Comparison of ENCODE assay signal across 34 cellular contexts in genomic region chrX:147077472-147077871, GRCh38.
DNase-seq lines count a peak whose midpoint lies in the region; ATAC-seq, FAIRE-seq and TF ChIP-seq lines count a peak whose summit lies in the region.
"Had no signal": no experiment of that assay in that cellular context is flagged by ENCODE, and none has a peak within 500 bp of the region (broad histone marks: within the 10 kb centered on the region; RNA-seq: fewer than 3 reads in every experiment).

No MANE protein-coding gene starts in this region.

- no peak overlapping the region for H2BK120ac ChIP-seq in IMR-90 (ENCODE audit: low read depth, low read length)

- H3K14ac ChIP-seq in IMR-90 (replicated peaks; ENCODE audit: low read depth, low read length), result no peak overlapping the region

- dilution Hi-C loops in IMR-90 (cut with HindIII; ENCODE audit: low sequenced_read_pairs, unreplicated experiment), result no loop called here

- no peaks in the 10 kb centered on the region for H3K36me3 ChIP-seq in HepG2 (replicated peaks in 1 of 2; ENCODE audit: control insufficient read depth in 1 of 2, insufficient read depth in 2 of 2, low read length in 2 of 2)
- no peaks in the 10 kb centered on the region for H3K36me3 ChIP-seq in right lobe of liver
- no peaks in the 10 kb centered on the region for H3K36me3 ChIP-seq in IMR-90 (ENCODE audit: control insufficient read depth, insufficient read depth, low read length)
- H3K36me3 ChIP-seq: BE2C; BLaER1; BLaER1 treated with 17β-estradiol and CSF1 and Interleukin-3, amounts not matched to agents 10 nM and 100 nM had no signal

- H3K4ac ChIP-seq in IMR-90 (ENCODE audit: low read depth, low read length), result no peak overlapping the region

- no peak overlapping the region for H2AFZ ChIP-seq in HepG2 (ENCODE audit: low read length)
- H2AFZ ChIP-seq in IMR-90 (replicated peaks; ENCODE audit: low read length, poor library complexity), result no peak overlapping the region

- no peak overlapping the region for H4K5ac ChIP-seq in IMR-90 (ENCODE audit: low read depth, low read length)

- no peaks in the 10 kb centered on the region for H3K27me3 ChIP-seq in HepG2 (ENCODE audit: control insufficient read depth in 1 of 2, insufficient read depth in 2 of 2, low read length in 2 of 2)
- no peaks in the 10 kb centered on the region for H3K27me3 ChIP-seq in right lobe of liver
- H3K27me3 ChIP-seq in IMR-90 (ENCODE audit: control insufficient read depth, insufficient read depth, low read length), result no peaks in the 10 kb centered on the region
- H3K27me3 ChIP-seq: BE2C had no signal

- 3% methylated on average over 5 of the region's 5 CpGs for WGBS in HepG2 (ENCODE audit: low lambda C conversion rate)
- WGBS in right lobe of liver (ENCODE audit: insufficient coverage, low coverage, low lambda C conversion rate, missing lambda C conversion rate), result 52% methylated on average over 5 of the region's 5 CpGs
- 26% methylated on average over 5 of the region's 5 CpGs for WGBS in A549 (ENCODE audit: missing lambda C conversion rate)
- no CpG with 5 or more reads among the region's 5 CpGs for WGBS in IMR-90 (ENCODE audit: extremely low coverage in 2 of 2, insufficient read length in 1 of 2), 2 experiments

- FAIRE-seq in HepG2 (lab: Jason Lieb, UNC) (no peak), A549 (lab: Jason Lieb, UNC) (peak; percentile 28), colon (lab: Jason Lieb, UNC) (peak; percentile 18)
- FAIRE-seq: A204.1, D721Med had no signal

- TF ChIP-seq CTCF in HepG2 (CRISPR knock-in tag; IDR thresholded peaks at IDR 0.05), result no peak
- no peak for TF ChIP-seq CTCF in right lobe of liver (IDR thresholded peaks at IDR 0.05)
- no peak for TF ChIP-seq CTCF in A549 (IDR thresholded peaks at IDR 0.05)
- TF ChIP-seq CTCF in IMR-90 (conservative IDR thresholded peaks at IDR 0.05; ENCODE audit: low read depth, low read length), result no peak

- ATAC-seq in HepG2 (no peak), right lobe of liver (no peak), A549 (no peak), IMR-90 (ENCODE audit: low read depth) (no peak), HG02852 (IDR thresholded peaks at IDR 0.05; ENCODE audit: unreplicated experiment) (no peak), HG03108 (IDR thresholded peaks at IDR 0.05; ENCODE audit: unreplicated experiment) (no peak)
- ATAC-seq: CD8-positive, alpha-beta T cell had no signal

- no peak overlapping the region for H3K9ac ChIP-seq in HepG2 (ENCODE audit: insufficient read depth, low read depth, low read length)
- H3K9ac ChIP-seq in IMR-90 (ENCODE audit: low read depth, low read length), result no peak overlapping the region
- H3K9ac ChIP-seq: BLaER1; BLaER1 treated with 17β-estradiol and CSF1 and Interleukin-3, amounts not matched to agents 10 nM and 100 nM had no signal

- H2BK5ac ChIP-seq in IMR-90 (ENCODE audit: low read depth, low read length, poor library complexity, severe bottlenecking), result no peak overlapping the region

- H3K27ac ChIP-seq in HepG2 (ENCODE audit: extremely low read length, insufficient read depth, low read length), result no peak overlapping the region
- H3K27ac ChIP-seq in right lobe of liver, result no peak overlapping the region
- no peak overlapping the region for H3K27ac ChIP-seq in A549
- no peak overlapping the region for H3K27ac ChIP-seq in IMR-90 (ENCODE audit: insufficient read depth, low read length)
- H3K27ac ChIP-seq: 22Rv1; BLaER1; BLaER1 treated with 17β-estradiol and CSF1 and Interleukin-3, amounts not matched to agents 10 nM and 100 nM; C4-2B had no signal

- CTCF ChIA-PET in HepG2 (lab: Yijun Ruan, JAX; ENCODE audit: low intra/inter-chr PET ratio, low total read pairs) (no interaction called here), A549 (lab: Yijun Ruan, JAX) (no interaction called here), IMR-90 (lab: Yijun Ruan, JAX) (interaction anchor here (0.5 kb wide), 1 partner anchor 40 kb away, joined by 3 read pairs; no protein-coding TSS in a partner anchor)

- H3K23ac ChIP-seq in IMR-90 (ENCODE audit: low read depth, low read length), result no peak overlapping the region

- intact Hi-C loops in HepG2 (cut with micrococcal nuclease; ENCODE audit: unreplicated experiment) (no loop called here), right lobe of liver (cut with DNase I) (no loop called here), IMR-90 (cut with micrococcal nuclease) (no loop called here)

- TF ChIP-seq RAD21 in HepG2 (CRISPR knock-in tag; IDR thresholded peaks at IDR 0.05) (no peak), A549 (conservative IDR thresholded peaks at IDR 0.05 in 1 of 2, IDR thresholded peaks at IDR 0.05 in 1 of 2) (no peak), IMR-90 (IDR thresholded peaks at IDR 0.05; ENCODE audit: low read length) (no peak)

- POLR2A ChIA-PET in HepG2 (lab: Yijun Ruan, JAX), result no interaction called here
- POLR2A ChIA-PET in A549 (lab: Yijun Ruan, JAX), result no interaction called here
- POLR2A ChIA-PET in IMR-90 (lab: Charles Lee; ENCODE audit: unreplicated experiment), result no interaction called here

- no peaks in the 10 kb centered on the region for H3K9me1 ChIP-seq in IMR-90 (ENCODE audit: insufficient read depth, low read length)

- no peaks in the 10 kb centered on the region for H3K79me2 ChIP-seq in HepG2 (ENCODE audit: insufficient read depth, low read length)

- H2AK9ac ChIP-seq in IMR-90 (replicated peaks; ENCODE audit: low read depth, low read length, poor library complexity), result no peak overlapping the region

- H3K4me2 ChIP-seq in HepG2 (ENCODE audit: low read depth, low read length) (no peak overlapping the region), A549 (no peak overlapping the region), IMR-90 (ENCODE audit: low read depth, low read length) (no peak overlapping the region)
- H3K4me2 ChIP-seq: BLaER1; BLaER1 treated with 17β-estradiol and CSF1 and Interleukin-3, amounts not matched to agents 10 nM and 100 nM had no signal

- H3K56ac ChIP-seq in IMR-90 (ENCODE audit: extremely low read depth, insufficient read depth, low read length), result no peak overlapping the region

- no peaks in the 10 kb centered on the region for H3K79me1 ChIP-seq in IMR-90 (ENCODE audit: low read depth in 1 of 2, low read length in 2 of 2)

- TF ChIP-seq POLR2A in HepG2 (IDR thresholded peaks at IDR 0.05; ENCODE audit: insufficient read depth in 1 of 2, low read depth in 2 of 2, low read length in 2 of 2) (no peak), right lobe of liver (IDR thresholded peaks at IDR 0.05) (no peak), A549 (IDR thresholded peaks at IDR 0.05; ENCODE audit: low read length) (no peak), IMR-90 (IDR thresholded peaks at IDR 0.05; ENCODE audit: low read depth, low read length) (no peak)

- H4K91ac ChIP-seq in IMR-90 (ENCODE audit: insufficient read depth, low read depth, low read length), result no peak overlapping the region

- no peak overlapping the region for H3K18ac ChIP-seq in IMR-90 (ENCODE audit: low read depth, low read length)

- in situ Hi-C loops in HepG2 (cut with HindIII; ENCODE audit: extremely low pct_ligation_motif_present, low pct_unique_long_range_greater_than_20kb), result no loop called here
- in situ Hi-C loops in IMR-90 (cut with MboI; ENCODE audit: low sequenced_read_pairs), result no loop called here

- H2BK20ac ChIP-seq in IMR-90 (ENCODE audit: low read depth, low read length), result no peak overlapping the region

- H3K4me1 ChIP-seq in HepG2 (ENCODE audit: insufficient read depth, low read length), result no peaks in the 10 kb centered on the region
- no peaks in the 10 kb centered on the region for H3K4me1 ChIP-seq in right lobe of liver
- no peaks in the 10 kb centered on the region for H3K4me1 ChIP-seq in A549
- H3K4me1 ChIP-seq in IMR-90 (ENCODE audit: control insufficient read depth, insufficient read depth, low read length), result no peaks in the 10 kb centered on the region
- H3K4me1 ChIP-seq: BE2C, BLaER1, Caco-2 had no signal

- DNase-seq in HepG2 (ENCODE audit: low spot score) (no peak), right lobe of liver (no peak), A549 (ENCODE audit: low read depth in 1 of 2, low spot score in 1 of 2) (no peak), IMR-90 (no peak), anterior cingulate cortex (lab: John Stamatoyannopoulos, UW) (no peak)
- DNase-seq: 8988T; ACHN; AML-193; BE2C; C1 segment of cervical spinal cord; Caco-2; Calu3; CD4-positive, alpha-beta memory T cell; CD4-positive, alpha-beta T cell; CD4-positive, CD25-positive, alpha-beta regulatory T cell; CD8-positive, alpha-beta memory T cell; CD8-positive, alpha-beta T cell; COR-L47; DMS 273 treated with DMSO at 0.1 percent for 48 hours; DMS153; DMS53; DMS79; DMS79 treated with DMSO at 0.1 percent for 48 hours; DND-41; EL had no signal

- H4K20me1 ChIP-seq in HepG2 (ENCODE audit: insufficient read depth, low read length) (no peaks in the 10 kb centered on the region), IMR-90 (ENCODE audit: insufficient read depth, low read length) (no peaks in the 10 kb centered on the region)
- H4K20me1 ChIP-seq: BLaER1; BLaER1 treated with 17β-estradiol and CSF1 and Interleukin-3, amounts not matched to agents 10 nM and 100 nM had no signal

- no peak overlapping the region for H4K8ac ChIP-seq in IMR-90 (ENCODE audit: low read depth in 2 of 2, low read length in 2 of 2)

- H3K9me3 ChIP-seq in HepG2 (ENCODE audit: low read length) (peaks cover 30% of the 10 kb centered on the region), right lobe of liver (no peaks in the 10 kb centered on the region), A549 (no peaks in the 10 kb centered on the region), IMR-90 (ENCODE audit: control insufficient read depth, insufficient read depth, low read length) (peaks cover 4% of the 10 kb centered on the region; the same call in 1 of the 2 replicates)
- H3K9me3 ChIP-seq: BE2C, BLaER1, Caco-2 had no signal

- no TSS peak for BruUV-seq in HepG2 (replicated peaks; lab: Mats Ljungman, UMichigan)
- no TSS peak for BruUV-seq in IMR-90 (replicated peaks; lab: Mats Ljungman, UMichigan)

- H2BK15ac ChIP-seq in IMR-90 (ENCODE audit: low read depth, low read length), result no peak overlapping the region

- no peak overlapping the region for H2AK5ac ChIP-seq in IMR-90 (ENCODE audit: low read depth, low read length)

- TF ChIP-seq EP300 in HepG2 (IDR thresholded peaks at IDR 0.05; ENCODE audit: low read depth in 2 of 2, low read length in 2 of 2) (no peak), HepG2 (CRISPR knock-in tag; IDR thresholded peaks at IDR 0.05; ENCODE audit: borderline replicate concordance) (no peak), A549 (IDR thresholded peaks at IDR 0.05) (no peak)

- H3K4me3 ChIP-seq in HepG2 (replicated peaks in 1 of 3; ENCODE audit: insufficient read depth in 1 of 3, low read depth in 2 of 3, low read length in 3 of 3), result no peak overlapping the region
- no peak overlapping the region for H3K4me3 ChIP-seq in right lobe of liver
- no peak overlapping the region for H3K4me3 ChIP-seq in A549
- no peak overlapping the region for H3K4me3 ChIP-seq in IMR-90 (ENCODE audit: insufficient read depth, low read depth, low read length)
- H3K4me3 ChIP-seq: BLaER1; BLaER1 treated with 17β-estradiol and CSF1 and Interleukin-3, amounts not matched to agents 10 nM and 100 nM had no signal

TF ChIP-seq in HepG2, 621 proteins besides CTCF, POLR2A, EP300 and RAD21 (continues in another document):
- TF ChIP-seq MAFF (IDR thresholded peaks at IDR 0.05; ENCODE audit: low read depth, low read length), result peak; percentile 70

TF ChIP-seq in A549, 52 proteins besides CTCF, POLR2A, EP300 and RAD21 (continues in another document):
- TF ChIP-seq MAFK (IDR thresholded peaks at IDR 0.05; ENCODE audit: partially characterized antibody), result peak; percentile 50

TF ChIP-seq in IMR-90, 13 proteins besides CTCF, POLR2A, EP300 and RAD21 (continues in another document):
- TF ChIP-seq CEBPB (IDR thresholded peaks at IDR 0.05; ENCODE audit: low read depth, low read length), result no peak

Comparison
In these comparisons a context has a peak if more than half of its experiments do, and no peak if none do; other contexts are left out.
1. Of the 38 proteins assayed by ChIP-seq in both HepG2 and A549: peak only in HepG2: none; only in A549: none; in both: MAFK; in neither: 37.